In genomic region chr4:94387965-94388364, GRCh38 we compare ENCODE assay signal across 10 cellular contexts. TPM values are rescaled to one million over a fixed set of nuclear protein-coding genes. Genes with fewer than 3 reads are reported as not detected.
"Had no signal": no experiment of that assay in that cellular context is flagged by ENCODE, and none has a peak within 500 bp of the region (broad histone marks: within the 10 kb centered on the region; RNA-seq: fewer than 3 reads in every experiment).

No MANE protein-coding gene starts in this region.

RNA-seq across cellular contexts. Expression of gene HPGDS, which starts 45.3 kb away (rescaled TPM):
- total RNA-seq: activated naive CD4-positive, alpha-beta T cell treated with anti-CD3 and anti-CD28 coated beads for 36 hours; activated naive CD8-positive, alpha-beta T cell treated with anti-CD3 and anti-CD28 coated beads for 36 hours; activated naive CD8-positive, alpha-beta T cell treated with anti-CD3 and anti-CD28 coated beads, Interleukin-2, amount 10 ng/mL, durations not matched to agents 7 days and 5 days; activated T-cell treated with anti-CD3 and anti-CD28 coated beads, Interleukin-2, amount 50 U/mL, for 72 hours; activated T-helper 1 cell treated with anti-CD3 and anti-CD28 coated beads, Interleukin-12 subunit alpha, Interleukin-12 subunit beta, Interleukin-2, Interleukin-4 antibody, amounts not matched to agents 30 ng/mL and 10 ng/mL and 1 ng/mL, durations not matched to agents 14 hours and 24 hours and 36 hours; ascending aorta; astrocyte; bronchial epithelial cell; cardiac muscle cell; chondrocyte had no signal
- polyA plus RNA-seq: cardiac muscle cell had no signal
